In genomic region chr2:177983183-177983788, GRCh38 we compare ENCODE assay signal across 8 cellular contexts.
A peak's percentile ranks its signal among the peaks of the same experiment; 100 is the strongest.
DNase-seq lines count a peak whose midpoint lies in the region; ATAC-seq and TF ChIP-seq lines count a peak whose summit lies in the region.

No MANE protein-coding gene starts in this region.

- peak; percentile 74 for ATAC-seq in mucosa of descending colon

- DNase-seq in stimulated activated CD4-positive, alpha-beta T cell treated with anti-CD3 and anti-CD28 coated beads, Interleukin-12 subunit alpha, Interleukin-12 subunit beta, amount 100 ng/mL, for 4 hours, result peak; percentile 1
- no peak for DNase-seq in stimulated activated CD4-positive, alpha-beta T cell treated with anti-CD3 and anti-CD28 coated beads, Interleukin-4, amount 100 ng/mL, for 1 hour
- peak; percentile 48 for DNase-seq in H7
- peak; percentile 46 for DNase-seq in LoVo (ENCODE audit: low spot score)
- DNase-seq in RPMI7951 (ENCODE audit: low read depth), result peak; percentile 58
- peak; percentile 22 to 58 for DNase-seq in dermis microvascular lymphatic vessel endothelial cell (ENCODE audit: low read depth in 2 of 2)
- peak in 2 of 3 donors; percentile 30 to 43 for DNase-seq in mucosa of descending colon
- no peak for DNase-seq in vagina (ENCODE audit: extremely low spot score in 2 of 2)

- H3K27ac ChIP-seq in vagina, result no peak overlapping the region

- H3K9me3 ChIP-seq in mucosa of descending colon (no peaks in the 10 kb centered on the region), vagina (no peaks in the 10 kb centered on the region)

- H3K4me1 ChIP-seq in mucosa of descending colon (ENCODE audit: low read depth), result no peaks in the 10 kb centered on the region
- no peaks in the 10 kb centered on the region for H3K4me1 ChIP-seq in vagina

- H3K36me3 ChIP-seq in H7 (replicated peaks; ENCODE audit: control insufficient read depth, insufficient read depth, low read length) (no peaks in the 10 kb centered on the region), mucosa of descending colon (ENCODE audit: low read depth) (no peaks in the 10 kb centered on the region), vagina (no peaks in the 10 kb centered on the region)

- H3K27me3 ChIP-seq in H7 (ENCODE audit: control insufficient read depth, insufficient read depth, low read length), result no peaks in the 10 kb centered on the region
- H3K27me3 ChIP-seq in vagina, result no peaks in the 10 kb centered on the region

- intact Hi-C loops in mucosa of descending colon (cut with DNase I, micrococcal nuclease), result no loop called here
- intact Hi-C loops in vagina (cut with DNase I), result no loop called here

- TF ChIP-seq CTCF in mucosa of descending colon (IDR thresholded peaks at IDR 0.05) (peak; percentile 53), vagina (IDR thresholded peaks at IDR 0.05) (peak in 1 of 3 experiments; percentile 18)

- H3K4me3 ChIP-seq in H7 (ENCODE audit: insufficient read depth, low read depth, low read length) (no peak overlapping the region), mucosa of descending colon (no peak overlapping the region), vagina (no peak overlapping the region)

- no peak for TF ChIP-seq POLR2A in vagina (IDR thresholded peaks at IDR 0.05)

Comparison
In these comparisons a context has a peak if more than half of its experiments do, and no peak if none do; other contexts are left out.
1. DNase-seq: peak in stimulated activated CD4-positive, alpha-beta T cell treated with anti-CD3 and anti-CD28 coated beads, Interleukin-12 subunit alpha, Interleukin-12 subunit beta, amount 100 ng/mL, for 4 hours (single experiment), H7 (single experiment), LoVo (single experiment), RPMI7951 (single experiment), dermis microvascular lymphatic vessel endothelial cell (2 of 2) and mucosa of descending colon (2 of 3); none in stimulated activated CD4-positive, alpha-beta T cell treated with anti-CD3 and anti-CD28 coated beads, Interleukin-4, amount 100 ng/mL, for 1 hour (single experiment) and vagina (0 of 2).